In genomic region chr2:182186132-182186735, GRCh38 we compare ENCODE assay signal across 8 cellular contexts.
A peak's percentile ranks its signal among the peaks of the same experiment; 100 is the strongest.
DNase-seq lines count a peak whose midpoint lies in the region; ATAC-seq and TF ChIP-seq lines count a peak whose summit lies in the region.

No MANE protein-coding gene starts in this region.

- H3K9me3 ChIP-seq in adrenal gland (replicated peaks in 1 of 3): peaks cover 0 to 4% (median 0%) of the 10 kb centered on the region in 3 donors
- no peaks in the 10 kb centered on the region for H3K9me3 ChIP-seq in testis
- H3K9me3 ChIP-seq in effector memory CD4-positive, alpha-beta T cell (ENCODE audit: control insufficient read depth, low read length): no peaks in the 10 kb centered on the region

- no peaks in the 10 kb centered on the region for H3K4me1 ChIP-seq in adrenal gland (replicated peaks in 1 of 2)
- H3K4me1 ChIP-seq in testis: no peaks in the 10 kb centered on the region
- no peaks in the 10 kb centered on the region for H3K4me1 ChIP-seq in effector memory CD4-positive, alpha-beta T cell (ENCODE audit: control insufficient read depth, insufficient read depth, low read length, poor library complexity, severe bottlenecking)

- TF ChIP-seq CTCF in GM12865 (IDR thresholded peaks at IDR 0.05; ENCODE audit: insufficient read depth, low read depth, low read length, missing control alignments) (peak; percentile 35), adrenal gland (IDR thresholded peaks at IDR 0.05) (peak; percentile 68 to 88 (median 84)), testis (IDR thresholded peaks at IDR 0.05) (peak; percentile 64 to 97 (median 78))

- peak; percentile 73 for ATAC-seq in HG02610 (IDR thresholded peaks at IDR 0.05; ENCODE audit: unreplicated experiment)

- H3K27ac ChIP-seq in adrenal gland: no peak overlapping the region
- no peak overlapping the region for H3K27ac ChIP-seq in testis
- H3K27ac ChIP-seq in effector memory CD4-positive, alpha-beta T cell (ENCODE audit: insufficient read depth, low read length, poor library complexity, severe bottlenecking): no peak overlapping the region

- TF ChIP-seq POLR2A in adrenal gland (IDR thresholded peaks at IDR 0.05) (no peak), testis (IDR thresholded peaks at IDR 0.05) (no peak)

- no peak overlapping the region for H3K4me3 ChIP-seq in GM12865 (ENCODE audit: low read depth, low read length)
- no peak overlapping the region for H3K4me3 ChIP-seq in adrenal gland
- no peak overlapping the region for H3K4me3 ChIP-seq in testis
- no peak overlapping the region for H3K4me3 ChIP-seq in effector memory CD4-positive, alpha-beta T cell (ENCODE audit: insufficient read depth, low read depth, low read length, poor library complexity, severe bottlenecking)

- intact Hi-C loops in adrenal gland (cut with DNase I): loop anchor here (5.0 to 10.0 kb wide), 2 partner anchors 466 to 469 kb away; no protein-coding TSS in a partner anchor
- intact Hi-C loops in testis (cut with DNase I; ENCODE audit: low total_unique reads): no loop called here

- no peaks in the 10 kb centered on the region for H3K27me3 ChIP-seq in adrenal gland
- no peaks in the 10 kb centered on the region for H3K27me3 ChIP-seq in testis
- H3K27me3 ChIP-seq in effector memory CD4-positive, alpha-beta T cell (replicated peaks; ENCODE audit: control insufficient read depth, insufficient read depth, low read length, poor library complexity, severe bottlenecking): no peaks in the 10 kb centered on the region

- H3K36me3 ChIP-seq in adrenal gland (replicated peaks in 1 of 2): no peaks in the 10 kb centered on the region
- H3K36me3 ChIP-seq in testis (ENCODE audit: low read depth, missing control alignments): no peaks in the 10 kb centered on the region
- H3K36me3 ChIP-seq in effector memory CD4-positive, alpha-beta T cell (ENCODE audit: control insufficient read depth, insufficient read depth, low read length): no peaks in the 10 kb centered on the region

- 27 to 32% (median 29%) methylated on average over 4 of the region's 4 CpGs for WGBS in adrenal gland, 4 donors
- 40% methylated on average over 4 of the region's 4 CpGs for WGBS in testis, 2 donors

- DNase-seq in GM12865 (ENCODE audit: low read depth): peak; percentile 28
- peak; percentile 22 for DNase-seq in NCI-H2107 (lab: John Stamatoyannopoulos, UW)
- DNase-seq in adrenal gland: no peak
- DNase-seq in hepatic stellate cell (ENCODE audit: low spot score): peak; percentile 2
- DNase-seq in testis: no peak
- DNase-seq in effector memory CD4-positive, alpha-beta T cell: no peak
- DNase-seq in GM19240 (ENCODE audit: insufficient read length, low spot score): no peak

Comparison
In these comparisons a context has a peak if more than half of its experiments do, and no peak if none do; other contexts are left out.
1. DNase-seq: peak in GM12865 (single experiment), NCI-H2107 (single experiment) and hepatic stellate cell (single experiment); none in adrenal gland (0 of 7), testis (single experiment), effector memory CD4-positive, alpha-beta T cell (0 of 3) and GM19240 (single experiment).
2. Peak in every context shown above with its lines, with median percentiles within 50 percentile points of each other: CTCF ChIP-seq.